ENCODE assay signal across 7 cellular contexts in genomic region chr16:29925173-29925804, GRCh38. TPM values are rescaled to one million over a fixed set of nuclear protein-coding genes. Genes with fewer than 3 reads are reported as not detected.
DNase-seq lines count a peak whose midpoint lies in the region; ATAC-seq and TF ChIP-seq lines count a peak whose summit lies in the region.

No MANE protein-coding gene starts in this region.

- TF ChIP-seq CTCF in RWPE2 (IDR thresholded peaks at IDR 0.05; ENCODE audit: poor library complexity, severe bottlenecking) (no peak), esophagus muscularis mucosa (IDR thresholded peaks at IDR 0.05) (no peak), osteocyte (IDR thresholded peaks at IDR 0.05) (no peak)

- no peaks in the 10 kb centered on the region for H3K27me3 Mint-ChIP-seq in osteocyte (ENCODE audit: unreplicated experiment)

- peak overlapping the region; percentile 92 for H2AFZ ChIP-seq in GM23248

- 1 to 3% methylated on average over 5 to 14 of the region's 14 CpGs for WGBS in GM23248 (ENCODE audit: low coverage in 1 of 2, low lambda C conversion rate in 2 of 2, missing lambda C conversion rate in 2 of 2), 2 experiments
- 2% methylated on average over 14 of the region's 14 CpGs for WGBS in esophagus muscularis mucosa

- in situ Hi-C loops in GM23248 (cut with MboI): no loop called here

- no peak for TF ChIP-seq EP300 in esophagus muscularis mucosa (IDR thresholded peaks at IDR 0.05)

- no peak for TF ChIP-seq POLR2A in esophagus muscularis mucosa (IDR thresholded peaks at IDR 0.05; ENCODE audit: low read depth)

- H3F3A ChIP-seq in GM23248 (ENCODE audit: insufficient read depth): peaks cover 13% of the 10 kb centered on the region; the same call in 1 of the 2 replicates

- peaks cover 13% of the 10 kb centered on the region for H3K36me3 Mint-ChIP-seq in osteocyte (ENCODE audit: unreplicated experiment)

- H3K36me3 ChIP-seq in GM23248 (ENCODE audit: low read depth): no peaks in the 10 kb centered on the region; the same call in 1 of the 2 replicates
- H3K36me3 ChIP-seq in RWPE2 (ENCODE audit: low read depth): peaks cover 30% of the 10 kb centered on the region
- peaks cover 9 to 30% (median 28%) of the 10 kb centered on the region in 4 donors for H3K36me3 ChIP-seq in esophagus muscularis mucosa

- H3K9me3 ChIP-seq in GM23248 (ENCODE audit: low read depth): no peaks in the 10 kb centered on the region
- no peaks in the 10 kb centered on the region for H3K9me3 ChIP-seq in RWPE2 (ENCODE audit: severe bottlenecking)
- H3K9me3 ChIP-seq in esophagus muscularis mucosa: no peaks in the 10 kb centered on the region

- H3K79me2 ChIP-seq in GM23248 (ENCODE audit: insufficient read depth): peaks cover 54% of the 10 kb centered on the region

- H3K4me3 Mint-ChIP-seq in osteocyte (ENCODE audit: unreplicated experiment): peak overlapping the region; percentile 87

- no peaks in the 10 kb centered on the region for H3K9me3 Mint-ChIP-seq in osteocyte (ENCODE audit: unreplicated experiment)

- H3K9me2 ChIP-seq in GM23248 (ENCODE audit: insufficient read depth): no peaks in the 10 kb centered on the region

- peak overlapping the region; percentile 94 for H3K4me2 ChIP-seq in GM23248 (ENCODE audit: unreplicated experiment)

- H3K4me3 ChIP-seq in GM23248 (peak overlapping the region; percentile 90), RWPE2 (ENCODE audit: severe bottlenecking) (peak overlapping the region; percentile 77), esophagus muscularis mucosa (peak overlapping the region; percentile 64 to 99 (median 90))

- H3K4me1 ChIP-seq in GM23248 (ENCODE audit: insufficient read depth) (peaks cover 22% of the 10 kb centered on the region), RWPE2 (ENCODE audit: insufficient read depth, poor library complexity, severe bottlenecking) (peaks cover 9% of the 10 kb centered on the region), esophagus muscularis mucosa (peaks cover 19 to 38% (median 27%) of the 10 kb centered on the region in 4 donors)

- H3K4me1 Mint-ChIP-seq in osteocyte (ENCODE audit: unreplicated experiment): peaks cover 35% of the 10 kb centered on the region

- H3K27me3 ChIP-seq in GM23248 (replicated peaks; ENCODE audit: insufficient read depth): no peaks in the 10 kb centered on the region
- H3K27me3 ChIP-seq in RWPE2 (ENCODE audit: insufficient read depth, poor library complexity, severe bottlenecking): no peaks in the 10 kb centered on the region
- no peaks in the 10 kb centered on the region for H3K27me3 ChIP-seq in esophagus muscularis mucosa

- H3K27ac ChIP-seq in GM23248: peak overlapping the region; percentile 73; the same call in 1 of the 2 replicates
- H3K27ac ChIP-seq in RWPE2 (ENCODE audit: poor library complexity, severe bottlenecking): peak overlapping the region; percentile 48
- peak overlapping the region in 3 of 4 donors; percentile 82 to 91 (median 90) for H3K27ac ChIP-seq in esophagus muscularis mucosa (replicated peaks in 1 of 4)

- H3K27ac Mint-ChIP-seq in osteocyte (ENCODE audit: unreplicated experiment): peak overlapping the region; percentile 68

- peak overlapping the region; percentile 90 for H3K9ac ChIP-seq in GM23248

- peaks cover 4% of the 10 kb centered on the region; the same call in 1 of the 2 replicates for H4K20me1 ChIP-seq in GM23248 (ENCODE audit: insufficient read depth)

- intact Hi-C loops in esophagus muscularis mucosa (cut with DNase I): loop anchor here (5.0 kb wide), 1 partner anchor 37 kb away; the partner anchor contains the start of gene TMEM219

- DNase-seq in GM23248 (peak; percentile 47), RWPE2 (ENCODE audit: low spot score) (no peak), esophagus muscularis mucosa (ENCODE audit: extremely low spot score) (no peak), osteocyte (ENCODE audit: extremely low spot score, unreplicated experiment) (no peak), KG1 (lab: John Stamatoyannopoulos, UW) (no peak)
- DNase-seq in stimulated activated CD4-positive, alpha-beta T cell treated with anti-CD3 and anti-CD28 coated beads, Interleukin-4, amount 100 ng/mL, for 4 hours: no peak

- peak; percentile 6 for ATAC-seq in RWPE2 (ENCODE audit: low read depth)
- no peak for ATAC-seq in GM18867 (IDR thresholded peaks at IDR 0.05; ENCODE audit: unreplicated experiment)

RNA-seq across cellular contexts. Expression of gene KCTD13, which starts 0.7 kb away (rescaled TPM):
- total RNA-seq in GM23248 (2014; rRNA removed; shearing (Covaris generic)): 3.7 and 14.7 TPM in 2 replicates
- 10.7 and 12.6 TPM in 2 replicates for polyA plus RNA-seq in GM23248 (2016; fragmentation: Nextera tagmentation; extraction: Ambion mirVana)
- 10 to 100 TPM; 14.4 to 25.7 (median 18.8) TPM for total RNA-seq in esophagus muscularis mucosa
- total RNA-seq in osteocyte: 20.5 and 22.3 TPM in 2 replicates

RNA-seq across cellular contexts. Expression of gene ASPHD1, which starts 25.0 kb away (rescaled TPM):
- 6.9 and 18.7 TPM in 2 replicates for total RNA-seq in GM23248 (2014; rRNA removed; shearing (Covaris generic))
- polyA plus RNA-seq in GM23248 (2016; fragmentation: Nextera tagmentation; extraction: Ambion mirVana): 18.5 and 19.3 TPM in 2 replicates
- under 1 TPM in 1 of 4 donors, not detected in 3; 0.33 TPM for total RNA-seq in esophagus muscularis mucosa
- 1.0 and 1.2 TPM in 2 replicates for total RNA-seq in osteocyte

RNA-seq across cellular contexts. Expression of gene SEZ6L2, which starts 25.9 kb away (rescaled TPM):
- 30.7 and 34.7 TPM in 2 replicates for total RNA-seq in GM23248 (2014; rRNA removed; shearing (Covaris generic))
- polyA plus RNA-seq in GM23248 (2016; fragmentation: Nextera tagmentation; extraction: Ambion mirVana): 6.9 and 7.3 TPM in 2 replicates
- total RNA-seq in esophagus muscularis mucosa: 1 to 10 TPM in 2 of 4 donors, under 1 TPM in 2; 0.84 to 7.9 (median 1.0) TPM
- total RNA-seq in osteocyte: 17.6 and 19.3 TPM in 2 replicates

RNA-seq across cellular contexts. Expression of gene TMEM219, which starts 36.6 kb away (rescaled TPM):
- total RNA-seq in GM23248 (2014; rRNA removed; shearing (Covaris generic)): 91.6 and 124 TPM in 2 replicates
- 162 and 166 TPM in 2 replicates for polyA plus RNA-seq in GM23248 (2016; fragmentation: Nextera tagmentation; extraction: Ambion mirVana)
- total RNA-seq in esophagus muscularis mucosa: 100 to 1,000 TPM in 3 of 4 donors, 10 to 100 TPM in 1; 96.8 to 114 (median 105) TPM
- 119 and 139 TPM in 2 replicates for total RNA-seq in osteocyte

RNA-seq across cellular contexts. Expression of gene TAOK2, which starts 48.4 kb away (rescaled TPM):
- total RNA-seq in GM23248 (2014; rRNA removed; shearing (Covaris generic)): 57.7 and 57.9 TPM in 2 replicates
- 12.5 and 13.6 TPM in 2 replicates for polyA plus RNA-seq in GM23248 (2016; fragmentation: Nextera tagmentation; extraction: Ambion mirVana)
- total RNA-seq in esophagus muscularis mucosa: 10 to 100 TPM; 40.9 to 63.6 (median 51.4) TPM
- total RNA-seq in osteocyte: 44.4 and 48.8 TPM in 2 replicates
